Comparison of ENCODE assay signal across 15 cellular contexts in the genomic region with DNA sequence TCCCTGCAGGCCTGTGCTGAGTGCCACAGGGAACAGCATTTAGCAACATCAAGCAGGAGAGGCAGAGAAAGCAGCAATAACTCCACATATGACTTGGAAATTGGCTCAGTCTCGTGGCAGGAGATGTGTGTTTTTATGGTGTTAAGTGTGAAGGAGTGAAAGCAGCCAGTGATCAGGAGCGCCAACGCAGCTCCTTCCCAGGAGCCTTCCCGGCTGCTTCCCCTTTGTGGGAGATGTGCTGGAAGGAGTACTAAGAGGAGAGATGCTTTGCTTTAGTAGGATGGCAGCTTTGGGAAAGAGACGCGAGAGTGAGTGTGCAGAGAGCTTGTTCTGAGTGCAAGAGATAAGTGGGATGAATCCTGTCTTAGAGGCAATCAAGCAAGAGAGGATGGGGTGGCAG. TPM values are rescaled to one million over a fixed set of nuclear protein-coding genes. Genes with fewer than 3 reads are reported as not detected.
A peak's percentile ranks its signal among the peaks of the same experiment; 100 is the strongest.
DNase-seq lines count a peak whose midpoint lies in the region; ATAC-seq and TF ChIP-seq lines count a peak whose summit lies in the region.
"Had no signal": no experiment of that assay in that cellular context is flagged by ENCODE, and none has a peak within 500 bp of the region (broad histone marks: within the 10 kb centered on the region; RNA-seq: fewer than 3 reads in every experiment).

No MANE protein-coding gene starts in this region.

- intact Hi-C loops in right lobe of liver (cut with DNase I): no loop called here

- WGBS in right lobe of liver (ENCODE audit: insufficient coverage, low coverage, low lambda C conversion rate, missing lambda C conversion rate): 57% methylated on average over 4 of the region's 6 CpGs

- DNase-seq in anterior cingulate cortex (lab: John Stamatoyannopoulos, UW) (peak in 31 of 58 donors; percentile 6 to 86 (median 39)), glutamatergic neuron (no peak), neural progenitor cell (ENCODE audit: low spot score) (no peak), retina (peak; percentile 27), T-helper 9 cell (no peak), right lobe of liver (no peak)
- DNase-seq in stimulated activated naive CD4-positive, alpha-beta T cell treated with Interleukin-2 at 50 U/mL for 16 hours (lab: John Stamatoyannopoulos, UW): no peak
- DNase-seq: 8988T; C1 segment of cervical spinal cord; CD4-positive, alpha-beta memory T cell; COR-L47; DND-41; GDM1; GOT3 had no signal

- H3K9me3 ChIP-seq in neural progenitor cell (ENCODE audit: low read depth): no peaks in the 10 kb centered on the region
- no peaks in the 10 kb centered on the region for H3K9me3 ChIP-seq in right lobe of liver
- H3K9me3 ChIP-seq: HAP-1 had no signal

- H3K9me3 Mint-ChIP-seq in glutamatergic neuron (ENCODE audit: unreplicated experiment) (peaks cover 13% of the 10 kb centered on the region), neural progenitor cell (no peaks in the 10 kb centered on the region)

- no peaks in the 10 kb centered on the region for H4K20me1 ChIP-seq in neural progenitor cell (ENCODE audit: low read depth)

- H3K4me1 ChIP-seq in neural progenitor cell (peaks cover 28% of the 10 kb centered on the region), right lobe of liver (no peaks in the 10 kb centered on the region)
- H3K4me1 ChIP-seq: HAP-1 had no signal

- H3F3A ChIP-seq in neural progenitor cell (ENCODE audit: low read depth): peaks cover 9% of the 10 kb centered on the region

- H3K27ac Mint-ChIP-seq in glutamatergic neuron (ENCODE audit: unreplicated experiment): peak overlapping the region; percentile 90
- peak overlapping the region; percentile 16 for H3K27ac Mint-ChIP-seq in neural progenitor cell
- H3K27ac Mint-ChIP-seq: CD4-positive, alpha-beta memory T cell had no signal

- no peak for ATAC-seq in right lobe of liver

- H3K27me3 Mint-ChIP-seq in glutamatergic neuron (ENCODE audit: unreplicated experiment) (peaks cover 6% of the 10 kb centered on the region), neural progenitor cell (ENCODE audit: insufficient read depth, low read depth) (no peaks in the 10 kb centered on the region)

- H3K9ac ChIP-seq in neural progenitor cell: no peak overlapping the region

- H3K27ac ChIP-seq in neural progenitor cell (no peak overlapping the region), right lobe of liver (no peak overlapping the region)

- H3K4me2 ChIP-seq in neural progenitor cell: no peak overlapping the region

- H3K4me3 Mint-ChIP-seq in glutamatergic neuron (ENCODE audit: unreplicated experiment) (no peak overlapping the region), neural progenitor cell (no peak overlapping the region)
- H3K4me3 Mint-ChIP-seq: CD4-positive, alpha-beta memory T cell had no signal

- no peaks in the 10 kb centered on the region for H3K27me3 ChIP-seq in neural progenitor cell
- no peaks in the 10 kb centered on the region for H3K27me3 ChIP-seq in right lobe of liver

- TF ChIP-seq CTCF in glutamatergic neuron (IDR thresholded peaks at IDR 0.05; ENCODE audit: partially characterized antibody, unreplicated experiment) (no peak), neural progenitor cell (IDR thresholded peaks at IDR 0.05) (no peak), right lobe of liver (IDR thresholded peaks at IDR 0.05) (no peak)

- H3K36me3 ChIP-seq in neural progenitor cell (no peaks in the 10 kb centered on the region), right lobe of liver (no peaks in the 10 kb centered on the region)
- H3K36me3 ChIP-seq: HAP-1 had no signal

- TF ChIP-seq POLR2A in right lobe of liver (IDR thresholded peaks at IDR 0.05): no peak

- H3K4me3 ChIP-seq in neural progenitor cell: no peak overlapping the region
- H3K4me3 ChIP-seq in right lobe of liver: no peak overlapping the region
- H3K4me3 ChIP-seq: HAP-1 had no signal

- H3K79me2 ChIP-seq in neural progenitor cell (ENCODE audit: low read depth): no peaks in the 10 kb centered on the region

- H3K36me3 Mint-ChIP-seq in glutamatergic neuron (ENCODE audit: unreplicated experiment) (no peaks in the 10 kb centered on the region), neural progenitor cell (no peaks in the 10 kb centered on the region)
- H3K36me3 Mint-ChIP-seq: CD4-positive, alpha-beta memory T cell had no signal

- H3K4me1 Mint-ChIP-seq in glutamatergic neuron (ENCODE audit: low read depth, unreplicated experiment) (peaks cover 47% of the 10 kb centered on the region), neural progenitor cell (peaks cover 26% of the 10 kb centered on the region)
- H3K4me1 Mint-ChIP-seq: CD4-positive, alpha-beta memory T cell had no signal

- H2AFZ ChIP-seq in neural progenitor cell (replicated peaks): peak overlapping the region; percentile 72

RNA-seq across cellular contexts. Expression of a gene that starts 54.7 kb away (rescaled TPM):
- total RNA-seq in glutamatergic neuron (ENCODE audit: unreplicated experiment) (25.3 TPM), neural progenitor cell (ENCODE audit: low replicate concordance) (1.1 and 2.6 TPM in 2 replicates), right lobe of liver (not detected)
- total RNA-seq: CD4-positive, alpha-beta memory T cell had no signal

Comparison
In these comparisons a context has a peak if more than half of its experiments do, and no peak if none do; other contexts are left out.
1. DNase-seq: peak in anterior cingulate cortex (31 of 58) and retina (single experiment); none in glutamatergic neuron (single experiment), neural progenitor cell (single experiment), T-helper 9 cell (single experiment), stimulated activated naive CD4-positive, alpha-beta T cell treated with Interleukin-2 at 50 U/mL for 16 hours (single experiment) and right lobe of liver (0 of 3).